Comparison of ENCODE assay signal across 8 cellular contexts in the genomic region with DNA sequence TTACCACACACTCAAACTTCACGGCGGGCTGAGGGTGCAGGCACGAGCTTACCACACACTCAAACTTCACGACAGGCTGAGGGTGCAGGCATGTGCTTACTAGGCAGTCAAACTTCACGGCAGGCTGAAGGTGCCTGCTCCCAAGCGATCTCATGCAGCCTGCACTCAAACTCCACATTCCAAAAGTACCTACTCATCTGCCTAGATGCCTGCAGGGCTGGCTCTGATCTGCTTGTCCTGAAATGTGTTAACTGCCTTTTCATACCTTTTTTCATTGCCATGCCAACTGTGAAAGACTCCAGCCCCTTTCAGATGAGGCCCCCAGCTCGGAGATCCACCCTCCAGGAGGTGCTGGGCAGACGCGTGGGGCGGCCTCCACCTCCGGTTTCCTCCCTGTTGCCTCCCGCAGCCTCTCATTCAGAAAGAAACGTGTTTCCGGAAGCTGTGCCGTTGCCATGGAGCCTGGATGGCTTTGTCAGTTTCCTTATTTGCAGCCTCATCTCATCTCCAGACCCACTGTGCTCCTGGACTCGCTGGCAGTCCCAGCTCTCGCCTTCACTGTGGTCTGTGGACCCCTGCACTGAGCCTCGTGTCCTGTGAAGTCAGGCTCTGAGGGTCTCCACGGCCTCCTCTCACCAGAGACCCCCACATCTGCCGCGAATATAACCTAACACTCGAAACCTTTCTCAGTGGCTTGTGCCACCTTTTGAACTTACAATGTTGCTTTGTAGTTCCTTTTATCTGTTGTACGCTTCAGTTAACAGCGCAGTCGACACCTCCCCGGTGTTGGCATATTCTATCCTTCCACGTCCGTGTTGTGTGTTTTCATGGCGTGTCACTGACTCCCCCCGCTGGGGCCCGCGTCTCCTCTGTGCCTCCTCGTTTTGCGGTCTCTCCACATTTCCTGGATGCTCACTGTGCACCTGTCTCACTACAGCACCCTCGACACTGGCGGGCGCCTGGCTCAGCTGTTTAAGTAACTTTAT.
DNase-seq lines count a peak whose midpoint lies in the region; TF ChIP-seq lines count a peak whose summit lies in the region.

No MANE protein-coding gene starts in this region.

- H3K27ac ChIP-seq in esophagus muscularis mucosa (replicated peaks in 1 of 4): no peak overlapping the region

- no peak overlapping the region for H3K4me3 ChIP-seq in esophagus muscularis mucosa

- no peak for TF ChIP-seq EP300 in esophagus muscularis mucosa (IDR thresholded peaks at IDR 0.05)

- intact Hi-C loops in esophagus muscularis mucosa (cut with DNase I): no loop called here

- DNase-seq in DMS79 treated with DMSO at 0.1 percent for 48 hours (lab: John Stamatoyannopoulos, UW) (peak; percentile 24), DMS79 (lab: John Stamatoyannopoulos, UW) (no peak), NCI-H2029 treated with DMSO at 0.1 percent for 48 hours (lab: John Stamatoyannopoulos, UW) (peak; percentile 17), esophagus muscularis mucosa (ENCODE audit: extremely low spot score) (peak; percentile 91), NOMO-1 (lab: John Stamatoyannopoulos, UW; ENCODE audit: unreplicated experiment in 2 of 2) (no peak), NCI-H2171 (lab: John Stamatoyannopoulos, UW) (no peak)
- DNase-seq in activated CD8-positive, alpha-beta memory T cell treated with anti-CD3 and anti-CD28 coated beads for 24 hours: peak; percentile 78
- peak; percentile 34 to 35 for DNase-seq in stimulated activated CD4-positive, alpha-beta T cell treated with anti-CD3 and anti-CD28 coated beads, Interleukin-2, amount 100 ng/mL, for 48 hours

- no peak for TF ChIP-seq CTCF in esophagus muscularis mucosa (IDR thresholded peaks at IDR 0.05)

- peaks cover 0 to 36% (median 0%) of the 10 kb centered on the region in 4 donors for H3K27me3 ChIP-seq in esophagus muscularis mucosa

- TF ChIP-seq POLR2A in esophagus muscularis mucosa (IDR thresholded peaks at IDR 0.05; ENCODE audit: low read depth): no peak

- no peaks in the 10 kb centered on the region for H3K36me3 ChIP-seq in esophagus muscularis mucosa

- H3K4me1 ChIP-seq in esophagus muscularis mucosa: no peaks in the 10 kb centered on the region

- WGBS in esophagus muscularis mucosa: 66% methylated on average over 37 of the region's 37 CpGs

- no peaks in the 10 kb centered on the region for H3K9me3 ChIP-seq in esophagus muscularis mucosa

Comparison
In these comparisons a context has a peak if more than half of its experiments do, and no peak if none do; other contexts are left out.
1. DNase-seq: peak in DMS79 treated with DMSO at 0.1 percent for 48 hours (single experiment), NCI-H2029 treated with DMSO at 0.1 percent for 48 hours (single experiment), activated CD8-positive, alpha-beta memory T cell treated with anti-CD3 and anti-CD28 coated beads for 24 hours (single experiment), esophagus muscularis mucosa (single experiment) and stimulated activated CD4-positive, alpha-beta T cell treated with anti-CD3 and anti-CD28 coated beads, Interleukin-2, amount 100 ng/mL, for 48 hours (2 of 2); none in DMS79 (single experiment), NOMO-1 (0 of 2) and NCI-H2171 (single experiment).